8 cellular contexts compared by ENCODE assay signal in genomic region chrX:13688384-13688771, GRCh38. TPM values are rescaled to one million over a fixed set of nuclear protein-coding genes. Genes with fewer than 3 reads are reported as not detected.
DNase-seq lines count a peak whose midpoint lies in the region; ATAC-seq and TF ChIP-seq lines count a peak whose summit lies in the region.

No MANE protein-coding gene starts in this region.

- H3K4me1 ChIP-seq in subcutaneous abdominal adipose tissue (ENCODE audit: control insufficient read depth in 5 of 5, insufficient read depth in 5 of 5, low read length in 5 of 5) = peaks cover 0 to 32% (median 21%) of the 10 kb centered on the region in 5 donors

- H3K9ac ChIP-seq in subcutaneous abdominal adipose tissue (ENCODE audit: low read length in 5 of 5) = peak overlapping the region in 4 of 5 donors; percentile 7 to 72 (median 60)

- H3K4me3 Mint-ChIP-seq in activated B cell treated with CpG ODN at 0.5 μM for 24 hours = peak overlapping the region; percentile 91

- H3K27me3 Mint-ChIP-seq in activated B cell treated with CpG ODN at 0.5 μM for 24 hours = no peaks in the 10 kb centered on the region

- intact Hi-C loops in activated B cell treated with CpG ODN at 0.5 μM for 24 hours (cut with micrococcal nuclease) = loop anchor here (1.0 kb wide), 1 partner anchor 46 kb away; the partner anchor contains the start of genes OFD1 and TRAPPC2

- H3K36me3 Mint-ChIP-seq in activated B cell treated with CpG ODN at 0.5 μM for 24 hours (ENCODE audit: low read depth) = peaks cover 7% of the 10 kb centered on the region

- H3K4me1 Mint-ChIP-seq in activated B cell treated with CpG ODN at 0.5 μM for 24 hours = peaks cover 53% of the 10 kb centered on the region

- no peaks in the 10 kb centered on the region for H3K9me3 ChIP-seq in iPS-18c (ENCODE audit: control insufficient read depth, insufficient read depth, low read length)
- H3K9me3 ChIP-seq in subcutaneous abdominal adipose tissue (ENCODE audit: control insufficient read depth in 5 of 5, low read length in 5 of 5) = no peaks in the 10 kb centered on the region

- TF ChIP-seq CTCF in activated B cell treated with CpG ODN at 0.5 μM for 24 hours (IDR thresholded peaks at IDR 0.05) = no peak

- no peak for DNase-seq in activated CD4-positive, CD25-positive, alpha-beta regulatory T cell treated with anti-CD3 and anti-CD28 coated beads, Interleukin-2, amount 50 U/mL, for 72 hours
- no peak for DNase-seq in activated B cell treated with CpG ODN at 0.5 μM for 24 hours
- DNase-seq in stimulated activated CD4-positive, alpha-beta T cell treated with anti-CD3 and anti-CD28 coated beads, Interleukin-15, amount 100 ng/mL, for 24 hours = no peak

- CTCF ChIA-PET in activated B cell treated with CpG ODN at 0.5 μM for 24 hours (lab: Charles Lee) = interaction anchor here (0.7 to 1.2 kb wide), 2 partner anchors 20 to 69 kb away, joined by 3 to 4 read pairs; no protein-coding TSS in a partner anchor

- POLR2A ChIA-PET in activated B cell treated with CpG ODN at 0.5 μM for 24 hours (lab: Charles Lee) = interaction anchor here (0.6 to 6.2 kb wide), 17 partner anchors 8 to 986 kb away, joined by 3 to 55 read pairs (median 4); partner anchors contain the start of genes OFD1, TCEANC, TMSB4X and TRAPPC2

- H3K4me3 ChIP-seq in iPS-18c (ENCODE audit: insufficient read depth, low read depth, low read length) (peak overlapping the region; percentile 34; the same call in 1 of the 2 replicates), subcutaneous abdominal adipose tissue (ENCODE audit: low read depth in 1 of 5, low read length in 5 of 5) (peak overlapping the region; percentile 69 to 91 (median 82))

- H3K36me3 ChIP-seq in subcutaneous abdominal adipose tissue (ENCODE audit: control insufficient read depth in 5 of 5, insufficient read depth in 5 of 5, low read length in 5 of 5) = no peaks in the 10 kb centered on the region

- peak overlapping the region; percentile 89 for H3K27ac Mint-ChIP-seq in activated B cell treated with CpG ODN at 0.5 μM for 24 hours

- peak overlapping the region; percentile 94 for H3K27ac ChIP-seq in subcutaneous abdominal adipose tissue (ENCODE audit: low read depth, low read length)

- H3K9me3 Mint-ChIP-seq in activated B cell treated with CpG ODN at 0.5 μM for 24 hours = no peaks in the 10 kb centered on the region

- peaks cover 0 to 13% (median 4%) of the 10 kb centered on the region in 5 donors for H3K27me3 ChIP-seq in subcutaneous abdominal adipose tissue (ENCODE audit: control insufficient read depth in 5 of 5, insufficient read depth in 4 of 5, low read length in 5 of 5)

- ATAC-seq in activated CD4-positive, CD25-positive, alpha-beta regulatory T cell treated with anti-CD3 and anti-CD28 coated beads, Interleukin-2, amount 50 U/mL, for 24 hours = peak; percentile 22 to 27
- no peak for ATAC-seq in activated B cell treated with CpG ODN at 0.5 μM for 24 hours (ENCODE audit: low read depth)
- no peak for ATAC-seq in GM19035 (IDR thresholded peaks at IDR 0.05; ENCODE audit: unreplicated experiment)
- ATAC-seq in GM18861 (IDR thresholded peaks at IDR 0.05; ENCODE audit: unreplicated experiment) = no peak

RNA-seq across cellular contexts. Expression of gene RAB9A, which starts 0.6 kb away (rescaled TPM):
- 26.1 and 27.7 TPM in 2 replicates for total RNA-seq in activated B cell treated with CpG ODN at 0.5 μM for 24 hours

RNA-seq across cellular contexts. Expression of gene TCEANC, which starts 35.4 kb away (rescaled TPM):
- total RNA-seq in activated B cell treated with CpG ODN at 0.5 μM for 24 hours = 5.1 and 5.9 TPM in 2 replicates

RNA-seq across cellular contexts. Expression of gene TRAPPC2, which starts 46.0 kb away (rescaled TPM):
- 24.7 and 26.7 TPM in 2 replicates for total RNA-seq in activated B cell treated with CpG ODN at 0.5 μM for 24 hours

RNA-seq across cellular contexts. Expression of gene OFD1, which starts 46.2 kb away (rescaled TPM):
- 57.3 and 61.4 TPM in 2 replicates for total RNA-seq in activated B cell treated with CpG ODN at 0.5 μM for 24 hours

Comparison
In these comparisons a context has a peak if more than half of its experiments do, and no peak if none do; other contexts are left out.
1. ATAC-seq: peak in activated CD4-positive, CD25-positive, alpha-beta regulatory T cell treated with anti-CD3 and anti-CD28 coated beads, Interleukin-2, amount 50 U/mL, for 24 hours (2 of 2); none in activated B cell treated with CpG ODN at 0.5 μM for 24 hours (single experiment), GM19035 (single experiment) and GM18861 (single experiment).